In the genomic region with DNA sequence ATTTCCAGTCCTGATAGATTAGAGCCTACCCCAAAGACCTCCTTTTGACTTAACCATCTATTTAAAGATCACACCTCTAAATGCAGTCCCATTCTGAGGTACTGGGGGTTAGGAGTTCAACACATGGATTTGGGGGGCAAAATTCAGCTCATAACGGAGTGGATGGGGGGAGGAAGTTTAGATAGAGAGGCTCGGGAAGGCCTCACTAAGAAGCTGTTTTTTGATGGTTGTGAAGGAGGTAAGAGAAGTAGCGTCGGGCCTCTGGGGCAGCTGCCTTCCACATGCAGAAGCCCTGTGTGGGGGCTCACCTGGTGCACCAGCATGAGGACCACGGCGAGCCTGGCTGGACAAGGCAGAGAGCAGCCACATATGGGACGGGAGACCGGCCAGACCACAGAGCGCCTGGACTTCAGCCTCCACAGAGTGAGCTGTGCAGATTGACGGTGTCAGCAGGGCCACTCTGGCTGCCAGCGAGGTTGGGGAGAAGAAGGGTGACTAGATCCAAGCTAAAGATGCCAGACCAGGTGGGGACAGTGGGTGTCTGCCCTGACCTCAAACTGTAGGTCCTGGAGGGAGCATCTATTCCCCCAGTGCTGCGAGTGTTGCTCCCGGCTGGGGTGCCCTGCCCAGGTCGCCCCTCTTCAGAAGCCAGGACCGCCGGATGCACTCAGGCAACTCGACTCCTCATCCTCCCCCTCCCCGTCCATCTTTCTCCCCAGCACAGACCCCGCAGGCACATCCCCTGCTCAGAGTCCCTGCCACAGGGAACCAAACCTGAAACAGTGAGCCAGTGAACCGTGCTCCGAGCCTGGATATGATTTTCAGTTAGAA, we compare ENCODE assay signal across 27 cellular contexts.
"Had no signal": no experiment of that assay in that cellular context is flagged by ENCODE, and none has a peak within 500 bp of the region (broad histone marks: within the 10 kb centered on the region; RNA-seq: fewer than 3 reads in every experiment).

No MANE protein-coding gene starts in this region.

- H3K4me3 Mint-ChIP-seq: activated CD4-positive, alpha-beta T cell treated with anti-CD3 and anti-CD28 coated beads for 36 hours; activated naive CD8-positive, alpha-beta T cell treated with anti-CD3 and anti-CD28 coated beads for 36 hours; activated T-cell treated with anti-CD3 and anti-CD28 coated beads, Interleukin-2, amount 50 U/mL, for 72 hours; brain; nephron progenitor cell; stimulated activated naive CD8-positive, alpha-beta T cell treated with anti-CD3 and anti-CD28 coated beads, Interleukin-15, Interleukin-2, amounts not matched to agents 100 ng/mL and 50 ng/mL, for 24 hours; T-helper 2 cell treated with Interferon-gamma antibody and Interleukin-4, amounts not matched to agents 5 μg/mL and 100 μg/mL, for 36 hours had no signal

- H3K36me3 Mint-ChIP-seq: activated naive CD8-positive, alpha-beta T cell treated with anti-CD3 and anti-CD28 coated beads for 36 hours; brain had no signal

- H3K27me3 Mint-ChIP-seq: activated naive CD8-positive, alpha-beta T cell treated with anti-CD3 and anti-CD28 coated beads for 36 hours had no signal

- H3K27me3 ChIP-seq: adrenal gland, cardiac muscle cell, pancreas, upper lobe of right lung had no signal

- H3K27ac Mint-ChIP-seq: activated CD4-positive, alpha-beta T cell treated with anti-CD3 and anti-CD28 coated beads for 36 hours; activated naive CD8-positive, alpha-beta T cell treated with anti-CD3 and anti-CD28 coated beads for 36 hours; activated T-cell treated with anti-CD3 and anti-CD28 coated beads, Interleukin-2, amount 50 U/mL, for 72 hours; brain; nephron progenitor cell; stimulated activated naive CD8-positive, alpha-beta T cell treated with anti-CD3 and anti-CD28 coated beads, Interleukin-15, Interleukin-2, amounts not matched to agents 100 ng/mL and 50 ng/mL, for 24 hours had no signal

- H3K27ac ChIP-seq: adrenal gland, cardiac muscle cell, epithelial cell of prostate, esophagus squamous epithelium, left ventricle myocardium inferior, pancreas, psoas muscle, spleen, thoracic aorta, upper lobe of right lung had no signal

- H3K4me1 Mint-ChIP-seq: brain had no signal

- ATAC-seq: activated CD4-positive, alpha-beta T cell treated with anti-CD3 and anti-CD28 coated beads for 36 hours; activated T-cell treated with anti-CD3 and anti-CD28 coated beads, Interleukin-2, amount 50 U/mL, for 72 hours; pancreas; psoas muscle; upper lobe of right lung had no signal

- H3K4me3 ChIP-seq: adrenal gland, cardiac muscle cell, esophagus squamous epithelium, left ventricle myocardium inferior, pancreas, psoas muscle, spleen, thoracic aorta, upper lobe of right lung had no signal

- H3K9me3 Mint-ChIP-seq: activated naive CD8-positive, alpha-beta T cell treated with anti-CD3 and anti-CD28 coated beads for 36 hours; activated T-cell treated with anti-CD3 and anti-CD28 coated beads, Interleukin-2, amount 50 U/mL, for 72 hours; nephron progenitor cell; stimulated activated naive CD8-positive, alpha-beta T cell treated with anti-CD3 and anti-CD28 coated beads, Interleukin-15, Interleukin-2, amounts not matched to agents 100 ng/mL and 50 ng/mL, for 24 hours; T-helper 2 cell treated with Interferon-gamma antibody and Interleukin-4, amounts not matched to agents 5 μg/mL and 100 μg/mL, for 36 hours had no signal

- H3K9me3 ChIP-seq: adrenal gland, esophagus squamous epithelium, left ventricle myocardium inferior, pancreas, psoas muscle, spleen, thoracic aorta, upper lobe of right lung had no signal

- H3K36me3 ChIP-seq: adrenal gland, cardiac muscle cell, esophagus squamous epithelium, left ventricle myocardium inferior, pancreas, spleen, thoracic aorta, upper lobe of right lung had no signal

- DNase-seq: activated CD4-positive, alpha-beta T cell treated with anti-CD3 and anti-CD28 coated beads for 36 hours; activated CD4-positive, alpha-beta T cell treated with anti-CD3 and anti-CD28 coated beads, Interleukin-2, amount 50 U/mL, for 4 hours; activated CD4-positive, CD25-positive, alpha-beta regulatory T cell; activated naive CD4-positive, alpha-beta T cell; activated naive CD8-positive, alpha-beta T cell treated with anti-CD3 and anti-CD28 coated beads for 36 hours; activated T-cell treated with anti-CD3 and anti-CD28 coated beads for 4 hours; activated T-cell treated with anti-CD3 and anti-CD28 coated beads, Interleukin-2, amount 50 U/mL, for 72 hours; adrenal gland; aorta; dermis blood vessel endothelial cell; effector CD4-positive, alpha-beta T cell; esophagus squamous epithelium; left ventricle myocardium inferior; nephron progenitor cell; nucleus accumbens; psoas muscle; spleen; stimulated activated CD4-positive, alpha-beta T cell treated with anti-CD3 and anti-CD28 coated beads, Interleukin-4, amount 100 ng/mL, for 1 hour; T-helper 1 cell had no signal

- H3K4me1 ChIP-seq: pancreas, psoas muscle, upper lobe of right lung had no signal
